Comparison of ENCODE assay signal across 14 cellular contexts in the genomic region with DNA sequence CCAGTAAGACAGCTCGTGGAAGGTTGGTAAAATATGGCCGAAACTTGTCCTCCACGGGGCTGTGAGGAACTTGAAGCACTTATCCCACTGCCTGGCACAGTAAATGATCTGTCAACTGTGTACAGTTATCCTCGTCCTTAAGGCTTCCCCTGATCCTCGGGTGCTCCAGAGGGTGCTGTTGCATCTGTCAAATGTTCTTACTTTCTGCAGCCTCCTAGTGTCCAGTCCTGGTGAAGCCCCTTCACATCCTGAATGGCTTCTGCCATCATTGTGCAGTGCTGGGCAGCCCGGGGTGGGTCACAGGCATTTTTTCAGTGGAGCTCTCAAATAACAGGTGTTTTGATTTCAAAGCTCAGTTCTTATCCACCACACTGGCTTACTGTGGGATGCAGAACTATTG. TPM values are rescaled to one million over a fixed set of nuclear protein-coding genes. Genes with fewer than 3 reads are reported as not detected.
DNase-seq lines count a peak whose midpoint lies in the region; ATAC-seq, FAIRE-seq and TF ChIP-seq lines count a peak whose summit lies in the region.
"Not testable (repeated sequence)": the region's sequence is repeated elsewhere in the genome, so short reads cannot be mapped to it uniquely, and the experiment has no call there.
"Had no signal": no experiment of that assay in that cellular context is flagged by ENCODE, and none has a peak within 500 bp of the region (broad histone marks: within the 10 kb centered on the region; RNA-seq: fewer than 3 reads in every experiment).

No MANE protein-coding gene starts in this region.

- H3K9me1 ChIP-seq in endothelial cell of umbilical vein (replicated peaks; ENCODE audit: control insufficient read depth, extremely low read depth, insufficient read depth, low read length) = not testable (repeated sequence)

- WGBS in GM12878 (ENCODE audit: insufficient coverage, insufficient replicate concordance, low lambda C conversion rate, missing lambda C conversion rate) = no CpG with 5 or more reads among the region's 6 CpGs

- H3F3A ChIP-seq in GM23338 (replicated peaks; ENCODE audit: low read depth); PC-3 (ENCODE audit: low read length, unreplicated experiment): not testable (repeated sequence)

- H3K4me3 ChIP-seq in GM23338; PC-3 (ENCODE audit: low read length); GM12878; endothelial cell of umbilical vein (replicated peaks in 1 of 3; ENCODE audit: insufficient read depth in 1 of 3, low read depth in 1 of 3, low read length in 3 of 3): not testable (repeated sequence)

- not testable (repeated sequence) for H3K4me3 Mint-ChIP-seq in GM23338

- not testable (repeated sequence) for H3K36me3 Mint-ChIP-seq in GM23338 (ENCODE audit: low read depth)

- in situ Hi-C loops in GM12878 (cut with MboI) = not testable (repeated sequence)

- SMC1A ChIA-PET in GM12878 (lab: Charles Lee; ENCODE audit: uncharacterized antibody, unreplicated experiment) = not testable (repeated sequence)

- not testable (repeated sequence) for H3K9me3 ChIP-seq in PC-3 (ENCODE audit: low read length); GM12878 (replicated peaks; ENCODE audit: control insufficient read depth, insufficient read depth, low read length); endothelial cell of umbilical vein (replicated peaks; ENCODE audit: control insufficient read depth, insufficient read depth, low read length)

- not testable (repeated sequence) for BruUV-seq in PC-3 (replicated peaks; lab: Mats Ljungman, UMichigan); GM12878 (replicated peaks; lab: Mats Ljungman, UMichigan); endothelial cell of umbilical vein (replicated peaks; lab: Mats Ljungman, UMichigan)

- TF ChIP-seq CTCF in GM23338 (conservative IDR thresholded peaks at IDR 0.05; ENCODE audit: low read depth in 2 of 2); PC-3 (conservative IDR thresholded peaks at IDR 0.05; ENCODE audit: low read depth, low read length); GM12878 (IDR thresholded peaks at IDR 0.05 in 2 of 3, conservative IDR thresholded peaks at IDR 0.05 in 1 of 3; ENCODE audit: control insufficient read depth in 2 of 3, extremely low read depth in 1 of 3, insufficient read depth in 1 of 3, low read depth in 3 of 3, low read length in 3 of 3); endothelial cell of umbilical vein (IDR thresholded peaks at IDR 0.05; ENCODE audit: extremely low read depth in 1 of 2, insufficient read depth in 1 of 2, low read depth in 1 of 2, low read length in 2 of 2): not testable (repeated sequence)

- not testable (repeated sequence) for H4K20me1 ChIP-seq in GM23338 (replicated peaks; ENCODE audit: insufficient read depth); PC-3 (ENCODE audit: low read length); GM12878 (ENCODE audit: control insufficient read depth, insufficient read depth); endothelial cell of umbilical vein (replicated peaks; ENCODE audit: control insufficient read depth, extremely low read depth, insufficient read depth, low read length)

- POLR2A ChIA-PET in PC-3 (lab: Charles Lee; ENCODE audit: unreplicated experiment); GM12878 (lab: Charles Lee); endothelial cell of umbilical vein (lab: Charles Lee): not testable (repeated sequence)

- H3K27ac Mint-ChIP-seq in GM23338 = not testable (repeated sequence)

- H3K79me2 ChIP-seq in GM23338 (replicated peaks; ENCODE audit: insufficient read depth); PC-3 (ENCODE audit: low read length); GM12878 (ENCODE audit: control insufficient read depth, insufficient read depth, low read length); endothelial cell of umbilical vein (ENCODE audit: control insufficient read depth, insufficient read depth, low read length): not testable (repeated sequence)

- H3K9ac ChIP-seq in PC-3 (ENCODE audit: low read length); GM12878 (ENCODE audit: control insufficient read depth, insufficient read depth, low read length); endothelial cell of umbilical vein (replicated peaks; ENCODE audit: extremely low read depth, insufficient read depth, low read length): not testable (repeated sequence)

- not testable (repeated sequence) for TF ChIP-seq EP300 in GM12878 (IDR thresholded peaks at IDR 0.05; ENCODE audit: borderline replicate concordance in 1 of 2, control insufficient read depth in 1 of 2, low read depth in 2 of 2, low read length in 2 of 2)

- ATAC-seq in GM23338 (peak; percentile 82), PC-3 (peak; percentile 78), SK-N-SH treated with all-trans-retinoic acid at 6 μM for 48 hours (peak; percentile 71), GM12878 (peak; percentile 55), left colon (peak; percentile 44)
- ATAC-seq in stimulated activated naive CD8-positive, alpha-beta T cell treated with anti-CD3 and anti-CD28 coated beads, Interleukin-15, Interleukin-2, amounts not matched to agents 100 U/mL and 50 U/mL, for 24 hours = peak; percentile 19

- H3K9me2 ChIP-seq in GM23338 (ENCODE audit: insufficient read depth); PC-3 (replicated peaks; ENCODE audit: low read length): not testable (repeated sequence)

- dilution Hi-C loops in endothelial cell of umbilical vein (cut with MboI; ENCODE audit: extremely low pct_ligation_motif_present, low sequenced_read_pairs) = not testable (repeated sequence)

- TF ChIP-seq RAD21 in GM12878 (IDR thresholded peaks at IDR 0.05; ENCODE audit: insufficient read depth, low read depth, low read length) = not testable (repeated sequence)

- DNase-seq in GM12892 (ENCODE audit: insufficient read length); GM23338 (ENCODE audit: low spot score); PC-3; GM12878 (ENCODE audit: low read depth, low spot score); endothelial cell of umbilical vein (ENCODE audit: low read depth, low spot score); left colon; stimulated activated naive CD8-positive, alpha-beta T cell treated with anti-CD3 and anti-CD28 coated beads, Interleukin-15, Interleukin-2, amounts not matched to agents 100 U/mL and 50 U/mL, for 24 hours: not testable (repeated sequence)

- H3K4me1 ChIP-seq in GM23338 (ENCODE audit: insufficient read depth); PC-3 (ENCODE audit: insufficient read depth, low read length); GM12878 (ENCODE audit: control insufficient read depth, insufficient read depth, low read length); endothelial cell of umbilical vein (ENCODE audit: control insufficient read depth, extremely low read depth, insufficient read depth, low read length): not testable (repeated sequence)

- CTCF ChIA-PET in PC-3 (lab: Charles Lee); GM12878 (lab: Yijun Ruan, JAX); endothelial cell of umbilical vein (lab: Charles Lee): not testable (repeated sequence)

- not testable (repeated sequence) for H3K27ac ChIP-seq in GM23338 (ENCODE audit: low read depth); PC-3 (ENCODE audit: low read length); GM12878 (ENCODE audit: control insufficient read depth, insufficient read depth); endothelial cell of umbilical vein (ENCODE audit: insufficient read depth, low read depth, low read length)

- RAD21 ChIA-PET in GM12878 (lab: Charles Lee; ENCODE audit: unreplicated experiment) = not testable (repeated sequence)

- not testable (repeated sequence) for TF ChIP-seq POLR2A in GM12892 (IDR thresholded peaks at IDR 0.05; ENCODE audit: low read depth, low read length); GM12878 (IDR thresholded peaks at IDR 0.05; ENCODE audit: low read depth, low read length); endothelial cell of umbilical vein (IDR thresholded peaks at IDR 0.05; ENCODE audit: low read depth, low read length)

- intact Hi-C loops in PC-3 (cut with micrococcal nuclease); GM12878 (cut with micrococcal nuclease; ENCODE audit: unreplicated experiment); endothelial cell of umbilical vein (cut with micrococcal nuclease); left colon (cut with DNase I, micrococcal nuclease): not testable (repeated sequence)

- not testable (repeated sequence) for H3K4me1 Mint-ChIP-seq in GM23338

- not testable (repeated sequence) for H3K27me3 ChIP-seq in GM23338 (ENCODE audit: insufficient read depth); PC-3 (ENCODE audit: low read length); GM12878 (replicated peaks in 1 of 2; ENCODE audit: control insufficient read depth in 2 of 2, insufficient read depth in 2 of 2, low read length in 1 of 2); endothelial cell of umbilical vein (ENCODE audit: control insufficient read depth in 2 of 2, insufficient read depth in 2 of 2, low read length in 2 of 2)

- H3K9me3 Mint-ChIP-seq in GM23338 = not testable (repeated sequence)

- not testable (repeated sequence) for H3K36me3 ChIP-seq in GM23338 (ENCODE audit: insufficient read depth); PC-3 (ENCODE audit: low read depth, low read length); GM12878 (ENCODE audit: control insufficient read depth in 2 of 2, insufficient read depth in 2 of 2, low read length in 1 of 2); endothelial cell of umbilical vein (ENCODE audit: control insufficient read depth in 2 of 2, extremely low read depth in 1 of 2, insufficient read depth in 2 of 2, low read length in 2 of 2)

- H3K27me3 Mint-ChIP-seq in GM23338 (ENCODE audit: insufficient read depth, low read depth, poor library complexity) = not testable (repeated sequence)

- FAIRE-seq in GM12892 (lab: Jason Lieb, UNC) (peak; percentile 44), endothelial cell of umbilical vein (lab: Jason Lieb, UNC) (peak; percentile 61)
- FAIRE-seq in GM12878 (lab: Jason Lieb, UNC) = not testable (repeated sequence)

- not testable (repeated sequence) for H2AFZ ChIP-seq in GM23338; PC-3 (ENCODE audit: low read length); GM12878 (ENCODE audit: control insufficient read depth, low read depth, low read length); endothelial cell of umbilical vein (ENCODE audit: low read depth, low read length)

- not testable (repeated sequence) for H3K4me2 ChIP-seq in GM23338; PC-3 (ENCODE audit: low read length); GM12878 (ENCODE audit: control insufficient read depth, insufficient read depth); endothelial cell of umbilical vein (ENCODE audit: insufficient read depth, low read length)

RNA-seq across cellular contexts. Expression of a gene that starts 29.0 kb away (rescaled TPM):
- 11.6 TPM for polyA plus RNA-seq in GM12892 (2012; ENCODE audit: missing spikeins)
- 16.7 and 18.1 TPM in 2 replicates for total RNA-seq in GM23338 (2014; rRNA removed; shearing (Covaris generic))
- polyA plus RNA-seq in GM23338 (2016; fragmentation: Nextera tagmentation; extraction: Ambion mirVana) = 9.3 and 14.1 TPM in 2 replicates
- total RNA-seq in PC-3 (2014; rRNA removed) = 13.1 and 14.9 TPM in 2 replicates
- 32.1 and 34.2 TPM in 2 replicates for total RNA-seq in GM12878 (2013; cell fraction: nucleolus; rRNA removed)
- total RNA-seq in GM12878 (2014; rRNA removed) = 11.9 and 12.5 TPM in 2 replicates
- 9.6 and 11.0 TPM in 2 replicates for total RNA-seq in GM12878 (2014; rRNA removed; fragmentation: Illumina TruSeq; extraction: Trizol)
- total RNA-seq in GM12878 (2021) = 13.0 and 15.0 TPM in 2 replicates
- 9.0 TPM for polyA plus RNA-seq in GM12878 (2011; ENCODE audit: low read depth)
- polyA plus RNA-seq in GM12878 (2011; rRNA removed) = 24.5 and 25.1 TPM in 2 replicates
- 24.1 and 27.1 TPM in 2 replicates for polyA plus RNA-seq in GM12878 (2011; cell fraction: cytosol; rRNA removed)
- polyA plus RNA-seq in GM12878 (2011; cell fraction: nucleus; rRNA removed) = 20.7 and 26.0 TPM in 2 replicates
- 9.3 and 13.1 TPM in 2 replicates for polyA plus RNA-seq in GM12878 (2012)
- 11.2 and 11.5 TPM in 2 replicates for polyA plus RNA-seq in GM12878 (2014; fragmentation: Illumina TruSeq; extraction: Trizol)
- 1 to 10 TPM; 2.4 to 3.9 TPM for polyA plus RNA-seq in GM12878 (2014; fragmentation: Nextera tagmentation; extraction: Ambion mirVana)
- polyA plus RNA-seq in GM12878 (2014; rRNA removed) = 11.6 and 11.9 TPM in 2 replicates
- 10 to 100 TPM; 16.8 to 19.1 TPM for polyA plus RNA-seq in GM12878 (2016; fragmentation: Nextera tagmentation; extraction: Ambion mirVana)
- polyA minus RNA-seq in GM12878 (2011; rRNA and poly(A)+ RNA removed) = 29.6 and 32.6 TPM in 2 replicates
- polyA minus RNA-seq in GM12878 (2011; cell fraction: cytosol; rRNA and poly(A)+ RNA removed) = 8.6 and 13.2 TPM in 2 replicates
- polyA minus RNA-seq in GM12878 (2011; cell fraction: nucleus; rRNA and poly(A)+ RNA removed) = 7.4 and 12.2 TPM in 2 replicates
- total RNA-seq in endothelial cell of umbilical vein = 16.9 and 18.0 TPM in 2 replicates
- 29.4 and 29.7 TPM in 2 replicates for polyA plus RNA-seq in endothelial cell of umbilical vein
- polyA plus RNA-seq in endothelial cell of umbilical vein (2011; cell fraction: cytosol; rRNA removed) = 17.5 and 18.9 TPM in 2 replicates
- polyA plus RNA-seq in endothelial cell of umbilical vein (2011; cell fraction: nucleus; rRNA removed) = 18.1 and 19.3 TPM in 2 replicates
- polyA plus RNA-seq in endothelial cell of umbilical vein (2012) = 15.0 and 17.0 TPM in 2 replicates
- polyA minus RNA-seq in endothelial cell of umbilical vein = 61.3 and 96.9 TPM in 2 replicates
- polyA minus RNA-seq in endothelial cell of umbilical vein (2011; cell fraction: cytosol; rRNA and poly(A)+ RNA removed) = 20.5 TPM
- polyA minus RNA-seq in endothelial cell of umbilical vein (2011; cell fraction: nucleus; rRNA and poly(A)+ RNA removed) = 12.9 and 15.6 TPM in 2 replicates
- total RNA-seq in left colon = 10 to 100 TPM; 19.8 to 22.1 TPM

RNA-seq across cellular contexts. Expression of a gene that starts 51.2 kb away (rescaled TPM):
- polyA plus RNA-seq in GM12892 (2012; ENCODE audit: missing spikeins) = not detected
- total RNA-seq in GM23338 (2014; rRNA removed; shearing (Covaris generic)) = not detected in 2 replicates
- polyA plus RNA-seq in GM23338 (2016; fragmentation: Nextera tagmentation; extraction: Ambion mirVana) (0.12 TPM in 1 of 2 replicates, not detected in the other), GM12878 (2011; rRNA removed) (not detected in 2 replicates), GM12878 (2014; fragmentation: Illumina TruSeq; extraction: Trizol) (not detected in 2 replicates), GM12878 (2014; fragmentation: Nextera tagmentation; extraction: Ambion mirVana) (under 1 TPM in 1 of 2 experiments, not detected in 1; 0.07 TPM), GM12878 (2014; rRNA removed) (not detected in 2 replicates), GM12878 (2016; fragmentation: Nextera tagmentation; extraction: Ambion mirVana) (not detected), endothelial cell of umbilical vein (not detected in 2 replicates)
- total RNA-seq in PC-3 (2014; rRNA removed) (not detected in 2 replicates), GM12878 (2014; rRNA removed) (not detected in 2 replicates), GM12878 (2014; rRNA removed; fragmentation: Illumina TruSeq; extraction: Trizol) (not detected in 2 replicates), GM12878 (2021) (not detected in 2 replicates), endothelial cell of umbilical vein (not detected in 2 replicates), left colon (not detected)
- total RNA-seq in GM12878 (2013; cell fraction: nucleolus; rRNA removed) = not detected in 2 replicates
- polyA plus RNA-seq in GM12878 (2011; ENCODE audit: low read depth) = not detected
- polyA plus RNA-seq in GM12878 (2011; cell fraction: cytosol; rRNA removed) = not detected in 2 replicates
- 0.04 and 0.07 TPM in 2 replicates for polyA plus RNA-seq in GM12878 (2011; cell fraction: nucleus; rRNA removed)
- not detected in 2 replicates for polyA plus RNA-seq in GM12878 (2012)
- polyA minus RNA-seq in GM12878 (2011; rRNA and poly(A)+ RNA removed) = 0.29 TPM in 1 of 2 replicates, not detected in the other
- not detected in 2 replicates for polyA minus RNA-seq in GM12878 (2011; cell fraction: cytosol; rRNA and poly(A)+ RNA removed)
- polyA minus RNA-seq in GM12878 (2011; cell fraction: nucleus; rRNA and poly(A)+ RNA removed) = not detected in 2 replicates
- not detected in 2 replicates for polyA plus RNA-seq in endothelial cell of umbilical vein (2011; cell fraction: cytosol; rRNA removed)
- not detected in 2 replicates for polyA plus RNA-seq in endothelial cell of umbilical vein (2011; cell fraction: nucleus; rRNA removed)
- polyA plus RNA-seq in endothelial cell of umbilical vein (2012) = not detected in 2 replicates
- polyA minus RNA-seq in endothelial cell of umbilical vein = not detected in 2 replicates
- not detected for polyA minus RNA-seq in endothelial cell of umbilical vein (2011; cell fraction: cytosol; rRNA and poly(A)+ RNA removed)
- not detected in 2 replicates for polyA minus RNA-seq in endothelial cell of umbilical vein (2011; cell fraction: nucleus; rRNA and poly(A)+ RNA removed)
- total RNA-seq: A673; Calu3; CD4-positive, alpha-beta memory T cell; G401; H9 had no signal
- polyA plus RNA-seq: BJ; CD4-positive, alpha-beta memory T cell had no signal

Comparison
In these comparisons a context has a peak if more than half of its experiments do, and no peak if none do; other contexts are left out.
1. ATAC-seq: peak in every context shown above with its lines; median percentile 82 in GM23338; 78 in PC-3; 71 in SK-N-SH treated with all-trans-retinoic acid at 6 μM for 48 hours; 55 in GM12878; 44 in left colon; 19 in stimulated activated naive CD8-positive, alpha-beta T cell treated with anti-CD3 and anti-CD28 coated beads, Interleukin-15, Interleukin-2, amounts not matched to agents 100 U/mL and 50 U/mL, for 24 hours.